In the genomic region with DNA sequence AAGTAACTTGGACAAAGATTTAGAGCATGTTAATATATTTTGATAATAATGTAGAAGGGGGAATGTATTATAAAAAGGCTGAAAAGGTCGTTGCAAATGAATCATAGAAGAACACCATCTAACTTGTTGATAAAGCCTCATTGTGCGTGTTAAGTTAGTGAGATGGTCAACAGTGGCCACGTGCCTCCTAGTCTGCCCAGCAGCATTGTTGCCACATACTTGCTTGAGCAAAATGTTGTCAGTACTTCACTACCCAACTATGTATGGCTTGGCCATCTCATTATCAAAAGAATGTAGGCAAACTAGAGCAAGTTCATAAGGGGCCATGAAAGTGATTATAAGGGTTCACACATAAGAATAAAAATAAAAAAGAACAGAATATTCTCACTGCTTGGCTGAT, we compare ENCODE assay signal across 31 cellular contexts.
A peak's percentile ranks its signal among the peaks of the same experiment; 100 is the strongest.
DNase-seq lines count a peak whose midpoint lies in the region; ATAC-seq, FAIRE-seq and TF ChIP-seq lines count a peak whose summit lies in the region.
"Had no signal": no experiment of that assay in that cellular context is flagged by ENCODE, and none has a peak within 500 bp of the region (broad histone marks: within the 10 kb centered on the region; RNA-seq: fewer than 3 reads in every experiment).

No MANE protein-coding gene starts in this region.

- ATAC-seq in HG03039 (IDR thresholded peaks at IDR 0.05; ENCODE audit: unreplicated experiment) = no peak
- ATAC-seq: A549; activated CD8-positive, alpha-beta T cell treated with anti-CD3 and anti-CD28 coated beads for 36 hours; left lobe of liver; Right ventricle myocardium inferior; SK-N-SH treated with all-trans-retinoic acid at 6 μM for 48 hours; T-helper 17 cell had no signal

- FAIRE-seq in bronchial epithelial cell (lab: Jason Lieb, UNC) = no peak
- FAIRE-seq: A549, GM12892 had no signal

- DNase-seq in AG20443 (ENCODE audit: low spot score) = peak; percentile 40
- DNase-seq in M059J (ENCODE audit: low read depth) = peak; percentile 59
- peak; percentile 89 for DNase-seq in bronchial epithelial cell (ENCODE audit: low read depth)
- DNase-seq in non-pigmented ciliary epithelial cell (ENCODE audit: low read depth) = peak; percentile 30
- DNase-seq in NCI-H748 (lab: John Stamatoyannopoulos, UW; ENCODE audit: unreplicated experiment) = no peak
- no peak for DNase-seq in stimulated activated CD4-positive, alpha-beta T cell treated with anti-CD3 and anti-CD28 coated beads, Interleukin-2, amount 100 ng/mL, for 24 hours
- DNase-seq in NCI-H1105 treated with DMSO at 0.1 percent for 48 hours (lab: John Stamatoyannopoulos, UW) = no peak
- DNase-seq: activated CD4-positive, CD25-positive, alpha-beta regulatory T cell treated with anti-CD3 and anti-CD28 coated beads, Interleukin-2, amount 50 U/mL, for 72 hours; activated CD8-positive, alpha-beta T cell treated with anti-CD3 and anti-CD28 coated beads for 36 hours; activated naive CD4-positive, alpha-beta T cell treated with anti-CD3 and anti-CD28 coated beads, Interleukin-2, amount 10 ng/mL, durations not matched to agents 7 days and 5 days; BE2C; brain microvascular endothelial cell; CD8-positive, alpha-beta memory T cell; DMS 273 treated with DMSO at 0.1 percent for 48 hours; Kasumi-1; NCI-H1048; NCI-H1694 treated with DMSO at 0.1 percent for 48 hours; NCI-H2171; NCI-H524 treated with DMSO at 0.1 percent for 48 hours; OCI-M1; stimulated activated naive CD4-positive, alpha-beta T cell; T-helper 17 cell had no signal

- H3K4me3 ChIP-seq in bronchial epithelial cell (ENCODE audit: low read depth, low read length) = no peak overlapping the region
- H3K4me3 ChIP-seq: A549, HAP-1, skin epidermis, suprapubic skin had no signal

- no peak for TF ChIP-seq CTCF in bronchial epithelial cell (IDR thresholded peaks at IDR 0.05; ENCODE audit: insufficient read depth, low read length, severe bottlenecking)

- no peaks in the 10 kb centered on the region for H3K27me3 ChIP-seq in bronchial epithelial cell (ENCODE audit: control insufficient read depth, insufficient read depth, low read length)
- H3K27me3 ChIP-seq: BE2C, brain microvascular endothelial cell had no signal

- H3K36me3 ChIP-seq in bronchial epithelial cell (ENCODE audit: control insufficient read depth, insufficient read depth, low read length) = no peaks in the 10 kb centered on the region
- H3K36me3 ChIP-seq: BE2C, brain microvascular endothelial cell, HAP-1, suprapubic skin had no signal

Comparison
In these comparisons a context has a peak if more than half of its experiments do, and no peak if none do; other contexts are left out.
1. DNase-seq: peak in AG20443 (single experiment), M059J (single experiment), bronchial epithelial cell (single experiment) and non-pigmented ciliary epithelial cell (single experiment); none in NCI-H748 (single experiment), stimulated activated CD4-positive, alpha-beta T cell treated with anti-CD3 and anti-CD28 coated beads, Interleukin-2, amount 100 ng/mL, for 24 hours (0 of 2) and NCI-H1105 treated with DMSO at 0.1 percent for 48 hours (single experiment).